ENCODE assay signal across 12 cellular contexts in genomic region chr13:80444240-80445015, GRCh38.
A peak's percentile ranks its signal among the peaks of the same experiment; 100 is the strongest.
DNase-seq lines count a peak whose midpoint lies in the region; ATAC-seq and TF ChIP-seq lines count a peak whose summit lies in the region.
"Had no signal": no experiment of that assay in that cellular context is flagged by ENCODE, and none has a peak within 500 bp of the region (broad histone marks: within the 10 kb centered on the region; RNA-seq: fewer than 3 reads in every experiment).

No MANE protein-coding gene starts in this region.

- intact Hi-C loops in activated B cell treated with CpG ODN at 0.5 μM for 24 hours (cut with micrococcal nuclease): loop anchor here (1.0 to 2.0 kb wide), 2 partner anchors 10 to 44 kb away; no protein-coding TSS in a partner anchor

- H3K4me1 Mint-ChIP-seq in activated B cell treated with CpG ODN at 0.5 μM for 24 hours (peaks cover 58% of the 10 kb centered on the region), T-helper 17 cell (no peaks in the 10 kb centered on the region)

- no peaks in the 10 kb centered on the region for H3K9me3 ChIP-seq in T-helper 17 cell (ENCODE audit: control insufficient read depth, low read length, poor library complexity, severe bottlenecking)

- DNase-seq in KBM-7 (peak; percentile 59), activated B cell treated with CpG ODN at 0.5 μM for 24 hours (no peak), putamen (ENCODE audit: low spot score) (peak; percentile 14), T-helper 17 cell (no peak), islet precursor cell (no peak)
- DNase-seq: activated CD4-positive, CD25-positive, alpha-beta regulatory T cell; NCI-H1092 treated with DMSO at 0.1 percent for 48 hours; NCI-H524; SHP77 had no signal

- H3K27me3 Mint-ChIP-seq in activated B cell treated with CpG ODN at 0.5 μM for 24 hours (no peaks in the 10 kb centered on the region), T-helper 17 cell (no peaks in the 10 kb centered on the region)

- TF ChIP-seq CTCF in activated B cell treated with CpG ODN at 0.5 μM for 24 hours (IDR thresholded peaks at IDR 0.05): no peak

- no peak overlapping the region for H3K4me3 Mint-ChIP-seq in activated B cell treated with CpG ODN at 0.5 μM for 24 hours
- no peak overlapping the region for H3K4me3 Mint-ChIP-seq in T-helper 17 cell
- H3K4me3 Mint-ChIP-seq: dendritic cell treated with granulocyte-macrophage colony-stimulating factor and Interleukin-4, amounts not matched to agents 40 ng/mL and 50 ng/mL, for 4 days had no signal

- in situ Hi-C loops in KBM-7 (cut with MboI; ENCODE audit: low pct_unique_long_range_greater_than_20kb, low sequenced_read_pairs): no loop called here

- ATAC-seq in GM18517 (IDR thresholded peaks at IDR 0.05; ENCODE audit: unreplicated experiment): peak; percentile 40
- peak; percentile 37 for ATAC-seq in activated B cell treated with CpG ODN at 0.5 μM for 24 hours (ENCODE audit: low read depth)
- no peak for ATAC-seq in HG03521 (IDR thresholded peaks at IDR 0.05; ENCODE audit: unreplicated experiment)
- ATAC-seq in T-helper 17 cell: no peak

- H3K9me3 Mint-ChIP-seq in activated B cell treated with CpG ODN at 0.5 μM for 24 hours: no peaks in the 10 kb centered on the region
- H3K9me3 Mint-ChIP-seq: dendritic cell treated with granulocyte-macrophage colony-stimulating factor and Interleukin-4, amounts not matched to agents 40 ng/mL and 50 ng/mL, for 4 days had no signal

- H3K36me3 Mint-ChIP-seq in activated B cell treated with CpG ODN at 0.5 μM for 24 hours (ENCODE audit: low read depth) (no peaks in the 10 kb centered on the region), T-helper 17 cell (ENCODE audit: low read depth) (no peaks in the 10 kb centered on the region)

- CTCF ChIA-PET in activated B cell treated with CpG ODN at 0.5 μM for 24 hours (lab: Charles Lee): no interaction called here

- no peak overlapping the region for H3K27ac Mint-ChIP-seq in activated B cell treated with CpG ODN at 0.5 μM for 24 hours
- H3K27ac Mint-ChIP-seq in T-helper 17 cell: no peak overlapping the region
- H3K27ac Mint-ChIP-seq: dendritic cell treated with granulocyte-macrophage colony-stimulating factor and Interleukin-4, amounts not matched to agents 40 ng/mL and 50 ng/mL, for 4 days had no signal

- POLR2A ChIA-PET in activated B cell treated with CpG ODN at 0.5 μM for 24 hours (lab: Charles Lee): no interaction called here

Comparison
In these comparisons a context has a peak if more than half of its experiments do, and no peak if none do; other contexts are left out.
1. ATAC-seq: peak in GM18517 (single experiment) and activated B cell treated with CpG ODN at 0.5 μM for 24 hours (single experiment); none in HG03521 (single experiment) and T-helper 17 cell (single experiment).
2. DNase-seq: peak in KBM-7 (single experiment) and putamen (single experiment); none in activated B cell treated with CpG ODN at 0.5 μM for 24 hours (single experiment), T-helper 17 cell (0 of 3) and islet precursor cell (single experiment).